ENCODE assay signal across 16 cellular contexts in the genomic region with DNA sequence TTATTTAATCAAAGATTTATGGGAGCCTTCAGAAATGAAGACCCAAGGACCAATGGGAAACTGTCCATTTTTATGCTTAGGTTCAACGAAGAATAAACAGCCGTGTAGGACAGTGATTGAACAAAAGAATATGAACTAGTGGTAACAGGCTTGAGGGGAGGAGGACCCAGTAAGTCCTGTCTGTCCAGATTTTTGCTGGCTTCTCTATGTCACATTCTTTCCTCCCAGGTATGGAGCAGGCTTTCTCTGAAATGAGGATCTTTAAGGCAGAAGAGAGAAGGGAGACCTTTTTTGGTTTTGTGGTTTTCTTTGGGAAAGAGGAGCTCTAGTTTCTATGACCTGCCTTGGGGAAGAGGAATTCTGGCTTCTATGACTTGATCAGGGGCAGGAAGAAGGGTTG.
A peak's percentile ranks its signal among the peaks of the same experiment; 100 is the strongest.
DNase-seq lines count a peak whose midpoint lies in the region; ATAC-seq and TF ChIP-seq lines count a peak whose summit lies in the region.
"Had no signal": no experiment of that assay in that cellular context is flagged by ENCODE, and none has a peak within 500 bp of the region (broad histone marks: within the 10 kb centered on the region; RNA-seq: fewer than 3 reads in every experiment).

No MANE protein-coding gene starts in this region.

- H2BK12ac ChIP-seq in H9 (ENCODE audit: insufficient read length, low read depth, low read length), result no peak overlapping the region

- POLR2A ChIA-PET in PC-9 (lab: Charles Lee; ENCODE audit: unreplicated experiment), result interaction anchor here (0.6 kb wide), 2 partner anchors 644 to 997 kb away, joined by 3 to 7 read pairs; no protein-coding TSS in a partner anchor
- POLR2A ChIA-PET in activated CD4-positive, alpha-beta memory T cell treated with anti-CD3 and anti-CD28 coated beads, Interleukin-2, amount 10 ng/mL, durations not matched to agents 7 days and 5 days (lab: Charles Lee), result no interaction called here

- BruUV-seq in PC-9 (replicated peaks; lab: Mats Ljungman, UMichigan), result no TSS peak

- H3K4me1 ChIP-seq in PC-9 (replicated peaks; ENCODE audit: insufficient read depth), result 0 out of 2 replicates have a peak, but pooled peaks cover 14% of the 10 kb centered on the region
- H3K4me1 ChIP-seq in H9 (ENCODE audit: insufficient read depth, low read length), result no peaks in the 10 kb centered on the region
- H3K4me1 ChIP-seq: HAP-1 had no signal

- CTCF ChIA-PET in PC-9 (lab: Charles Lee), result no interaction called here
- CTCF ChIA-PET in activated CD4-positive, alpha-beta memory T cell treated with anti-CD3 and anti-CD28 coated beads, Interleukin-2, amount 10 ng/mL, durations not matched to agents 7 days and 5 days (lab: Charles Lee), result no interaction called here

- ATAC-seq in HG03095 (IDR thresholded peaks at IDR 0.05; ENCODE audit: unreplicated experiment), result no peak
- ATAC-seq: SK-N-SH treated with all-trans-retinoic acid at 6 μM for 48 hours had no signal

- H4K91ac ChIP-seq in H9 (ENCODE audit: insufficient read length, low read depth, low read length), result no peak overlapping the region

- no peak overlapping the region for H3K14ac ChIP-seq in H9 (ENCODE audit: insufficient read depth, low read length)

- DNase-seq in PC-9, result peak; percentile 35 to 39
- peak; percentile 73 for DNase-seq in epithelial cell of esophagus (ENCODE audit: low read depth)
- no peak for DNase-seq in progenitor cell of endocrine pancreas (ENCODE audit: low spot score, unreplicated experiment)
- no peak for DNase-seq in activated CD4-positive, alpha-beta memory T cell treated with anti-CD3 and anti-CD28 coated beads, Interleukin-2, amount 10 ng/mL, durations not matched to agents 7 days and 5 days
- DNase-seq in H9, result no peak
- no peak for DNase-seq in NCI-H1436 (lab: John Stamatoyannopoulos, UW)
- DNase-seq: DMS53, KG1, NCI-H1417 treated with DMSO at 0.1 percent for 48 hours, NCI-H2029, NCI-H510A, SHP77 had no signal

- H3K27me3 Mint-ChIP-seq in progenitor cell of endocrine pancreas (no peaks in the 10 kb centered on the region), H9 (ENCODE audit: low read depth) (no peaks in the 10 kb centered on the region)
- H3K27me3 Mint-ChIP-seq in activated CD4-positive, alpha-beta memory T cell treated with anti-CD3 and anti-CD28 coated beads, Interleukin-2, amount 10 ng/mL, durations not matched to agents 7 days and 5 days, result peaks cover 1% of the 10 kb centered on the region

- H4K5ac ChIP-seq in H9 (ENCODE audit: insufficient read length, low read depth, low read length), result no peak overlapping the region

- H3K4me3 ChIP-seq in PC-9 (no peak overlapping the region), epithelial cell of esophagus (ENCODE audit: low read length) (no peak overlapping the region)
- H3K4me3 ChIP-seq: HAP-1 had no signal

- H3K9me3 Mint-ChIP-seq in progenitor cell of endocrine pancreas (ENCODE audit: low read depth), result peaks cover 12% of the 10 kb centered on the region
- H3K9me3 Mint-ChIP-seq in activated CD4-positive, alpha-beta memory T cell treated with anti-CD3 and anti-CD28 coated beads, Interleukin-2, amount 10 ng/mL, durations not matched to agents 7 days and 5 days, result no peaks in the 10 kb centered on the region
- H3K9me3 Mint-ChIP-seq in H9, result peaks cover 0 to 2% of the 10 kb centered on the region in 2 experiments; a peak in 1 of 5 replicates

- no peak for TF ChIP-seq CTCF in C4-2B (conservative IDR thresholded peaks at IDR 0.05)
- no peak for TF ChIP-seq CTCF in PC-9 (conservative IDR thresholded peaks at IDR 0.05)
- no peak for TF ChIP-seq CTCF in epithelial cell of esophagus (IDR thresholded peaks at IDR 0.05; ENCODE audit: insufficient read depth, low read depth, low read length, missing control alignments)
- TF ChIP-seq CTCF in progenitor cell of endocrine pancreas (IDR thresholded peaks at IDR 0.05; ENCODE audit: unreplicated experiment), result no peak
- TF ChIP-seq CTCF in H9 (conservative IDR thresholded peaks at IDR 0.05), result no peak

- no peak overlapping the region for H4K8ac ChIP-seq in H9 (replicated peaks; ENCODE audit: insufficient read length, low read depth, low read length)

- H3K4ac ChIP-seq in H9 (ENCODE audit: low read depth, low read length), result no peak overlapping the region

- no CpG with 5 or more reads among the region's 2 CpGs for WGBS in H9 (ENCODE audit: extremely low coverage, insufficient read length, low lambda C conversion rate)

- H4K20me1 ChIP-seq in PC-9 (ENCODE audit: insufficient read depth), result no peaks in the 10 kb centered on the region
- H4K20me1 ChIP-seq in H9 (ENCODE audit: control insufficient read depth, insufficient read depth, insufficient read length), result no peaks in the 10 kb centered on the region

- no peak overlapping the region for H3K9ac ChIP-seq in H9 (ENCODE audit: extremely low read depth, insufficient read length, low read length)

- H2AK5ac ChIP-seq in H9 (ENCODE audit: insufficient read length, low read length), result no peak overlapping the region

- H3T11ph ChIP-seq in H9 (ENCODE audit: low read length), result no peak overlapping the region

- no peak overlapping the region for H3K23ac ChIP-seq in H9 (ENCODE audit: insufficient read length, low read depth, low read length)

- H3K27ac ChIP-seq in C4-2B, result peak overlapping the region; percentile 42; the same call in 1 of the 2 replicates
- 0 out of 2 replicates have a peak overlapping the region, but pooled peaks have one; percentile 55 for H3K27ac ChIP-seq in PC-9
- no peak overlapping the region for H3K27ac ChIP-seq in H9 (ENCODE audit: insufficient read length, low read depth, low read length)

- no peak overlapping the region for H2BK15ac ChIP-seq in H9 (ENCODE audit: low read depth, low read length)

- H3K79me2 ChIP-seq in PC-9 (ENCODE audit: low read depth) (no peaks in the 10 kb centered on the region), H9 (ENCODE audit: insufficient read depth, low read length) (no peaks in the 10 kb centered on the region)

- no peak overlapping the region for H2AFZ ChIP-seq in PC-9
- no peak overlapping the region for H2AFZ ChIP-seq in H9 (ENCODE audit: low read length)

- H3F3A ChIP-seq in PC-9 (ENCODE audit: insufficient read depth, low read depth), result peaks cover 16% of the 10 kb centered on the region; the same call in 1 of the 2 replicates

- H3K79me1 ChIP-seq in H9 (ENCODE audit: insufficient read depth, low read depth, low read length, poor library complexity, severe bottlenecking), result no peaks in the 10 kb centered on the region

- H2BK120ac ChIP-seq in H9 (ENCODE audit: low read depth, low read length, poor library complexity, severe bottlenecking), result no peak overlapping the region

- no peak overlapping the region for H2BK5ac ChIP-seq in H9 (ENCODE audit: insufficient read length, low read length)

- H3K9me3 ChIP-seq in PC-9 (ENCODE audit: insufficient read depth, low read depth) (no peaks in the 10 kb centered on the region), H9 (ENCODE audit: control insufficient read depth, low read depth, low read length) (no peaks in the 10 kb centered on the region)
- H3K9me3 ChIP-seq: HAP-1 had no signal

- no peaks in the 10 kb centered on the region for H3K36me3 ChIP-seq in PC-9 (ENCODE audit: low read depth)
- H3K36me3 ChIP-seq: HAP-1 had no signal

- H3K4me2 ChIP-seq in PC-9, result peak overlapping the region; percentile 34; the same call in 1 of the 2 replicates
- no peak overlapping the region for H3K4me2 ChIP-seq in H9 (ENCODE audit: insufficient read depth, insufficient read length, low read length)

- no peak overlapping the region for H3K56ac ChIP-seq in H9 (ENCODE audit: insufficient read length, low read depth, low read length)

- H3K36me3 Mint-ChIP-seq in progenitor cell of endocrine pancreas (ENCODE audit: insufficient read depth) (peaks cover 4% of the 10 kb centered on the region), H9 (ENCODE audit: insufficient read depth in 1 of 3, low read depth in 3 of 3) (0 out of 7 replicates have a peak, but pooled peaks cover 0 to 2% (median 0%) of the 10 kb centered on the region in 3 experiments)
- no peaks in the 10 kb centered on the region for H3K36me3 Mint-ChIP-seq in activated CD4-positive, alpha-beta memory T cell treated with anti-CD3 and anti-CD28 coated beads, Interleukin-2, amount 10 ng/mL, durations not matched to agents 7 days and 5 days (ENCODE audit: low read depth)

- H3K4me1 Mint-ChIP-seq in progenitor cell of endocrine pancreas (ENCODE audit: low read depth), result peaks cover 8% of the 10 kb centered on the region
- H3K4me1 Mint-ChIP-seq in activated CD4-positive, alpha-beta memory T cell treated with anti-CD3 and anti-CD28 coated beads, Interleukin-2, amount 10 ng/mL, durations not matched to agents 7 days and 5 days, result no peaks in the 10 kb centered on the region
- no peaks in the 10 kb centered on the region for H3K4me1 Mint-ChIP-seq in H9

- H3K27ac Mint-ChIP-seq in progenitor cell of endocrine pancreas, result peak overlapping the region; percentile 25
- H3K27ac Mint-ChIP-seq in activated CD4-positive, alpha-beta memory T cell treated with anti-CD3 and anti-CD28 coated beads, Interleukin-2, amount 10 ng/mL, durations not matched to agents 7 days and 5 days, result no peak overlapping the region
- H3K27ac Mint-ChIP-seq in H9, result no peak overlapping the region; a peak in 1 of 7 replicates

- no peaks in the 10 kb centered on the region for H3K9me2 ChIP-seq in PC-9 (ENCODE audit: insufficient read depth)

- no peaks in the 10 kb centered on the region for H3K23me2 ChIP-seq in H9 (ENCODE audit: insufficient read length, low read depth, low read length, poor library complexity, severe bottlenecking)

- H3K4me3 Mint-ChIP-seq in progenitor cell of endocrine pancreas (ENCODE audit: low read depth) (no peak overlapping the region), H9 (no peak overlapping the region)
- H3K4me3 Mint-ChIP-seq in activated CD4-positive, alpha-beta memory T cell treated with anti-CD3 and anti-CD28 coated beads, Interleukin-2, amount 10 ng/mL, durations not matched to agents 7 days and 5 days, result no peak overlapping the region

- intact Hi-C loops in PC-9 (cut with micrococcal nuclease; ENCODE audit: unreplicated experiment), result loop anchor here (1.0 kb wide), 1 partner anchor 29 kb away; no protein-coding TSS in a partner anchor

- no peaks in the 10 kb centered on the region for H3K27me3 ChIP-seq in PC-9 (ENCODE audit: insufficient read depth, low read depth)
- H3K27me3 ChIP-seq in H9 (ENCODE audit: insufficient read depth, low read length), result no peaks in the 10 kb centered on the region

- H3K18ac ChIP-seq in H9 (ENCODE audit: insufficient read length, low read depth, low read length), result no peak overlapping the region

- no peak overlapping the region for H2BK20ac ChIP-seq in H9 (ENCODE audit: low read depth, low read length, poor library complexity, severe bottlenecking)

Comparison
In these comparisons a context has a peak if more than half of its experiments do, and no peak if none do; other contexts are left out.
1. DNase-seq: peak in PC-9 (2 of 2) and epithelial cell of esophagus (single experiment); none in progenitor cell of endocrine pancreas (single experiment), activated CD4-positive, alpha-beta memory T cell treated with anti-CD3 and anti-CD28 coated beads, Interleukin-2, amount 10 ng/mL, durations not matched to agents 7 days and 5 days (single experiment), H9 (single experiment) and NCI-H1436 (single experiment).